ENCODE assay signal across 11 cellular contexts in the genomic region with DNA sequence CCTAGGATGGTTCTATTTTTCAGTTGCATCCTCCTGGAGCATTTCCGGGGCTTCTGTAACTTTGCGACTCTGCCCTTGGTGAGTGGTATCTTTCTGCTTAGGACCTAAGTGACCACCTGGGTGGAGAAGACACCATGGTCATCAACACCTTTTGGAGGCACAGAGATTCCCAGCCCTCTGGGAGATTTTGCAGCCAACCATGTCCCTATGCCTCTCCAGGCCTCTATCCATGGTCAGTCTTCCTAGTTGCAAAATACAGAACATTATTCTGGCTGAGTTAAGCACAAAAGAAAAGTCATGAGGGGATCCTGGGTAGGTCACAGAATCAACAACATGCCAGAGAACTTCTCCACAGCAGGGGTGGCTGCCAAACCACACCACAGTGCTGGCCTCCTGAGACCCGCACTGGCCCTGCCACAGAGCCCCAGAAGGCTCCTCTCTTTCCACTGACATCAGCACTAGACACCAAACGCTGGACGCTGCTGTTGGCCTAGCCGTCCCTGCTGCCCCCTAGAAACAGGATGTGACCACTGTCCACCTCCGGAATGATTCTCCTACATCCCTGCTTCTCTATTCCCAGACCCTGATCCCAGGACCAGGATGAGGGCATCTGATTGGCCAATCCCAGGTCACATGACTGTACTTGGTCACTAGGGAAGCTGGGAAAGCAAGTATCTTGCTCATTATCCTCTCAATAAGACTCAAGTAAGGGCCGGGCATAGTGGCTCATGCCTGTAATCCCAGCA. TPM values are rescaled to one million over a fixed set of nuclear protein-coding genes. Genes with fewer than 3 reads are reported as not detected.
DNase-seq lines count a peak whose midpoint lies in the region; ATAC-seq and TF ChIP-seq lines count a peak whose summit lies in the region.
"Had no signal": no experiment of that assay in that cellular context is flagged by ENCODE, and none has a peak within 500 bp of the region (broad histone marks: within the 10 kb centered on the region; RNA-seq: fewer than 3 reads in every experiment).

No MANE protein-coding gene starts in this region.

- TF ChIP-seq CTCF in lung (IDR thresholded peaks at IDR 0.05; ENCODE audit: control extremely low read depth, extremely low read depth) = no peak

- DNase-seq in M059J (ENCODE audit: low read depth) = peak; percentile 66
- DNase-seq in ecto neural progenitor cell (ENCODE audit: low spot score) = peak; percentile 39
- DNase-seq in lung (ENCODE audit: low spot score) = no peak
- DNase-seq in stromal cell of bone marrow (ENCODE audit: low read depth) = peak; percentile 93
- no peak for DNase-seq in HuH-7 (ENCODE audit: low spot score)
- no peak for DNase-seq in effector CD4-positive, alpha-beta T cell
- DNase-seq: cerebellar nuclear complex, DND-41, OCI-M1 had no signal

- H3K4me3 ChIP-seq in lung = no peak overlapping the region

- H3K9me3 ChIP-seq in lung (ENCODE audit: control insufficient read depth in 2 of 2, insufficient read depth in 1 of 2, low read length in 1 of 2) = peaks cover 0 to 3% of the 10 kb centered on the region in 2 donors

- ATAC-seq in lung (ENCODE audit: insufficient read depth, low FRiP score) (peak; percentile 37), HG03175 (IDR thresholded peaks at IDR 0.05; ENCODE audit: unreplicated experiment) (no peak), HG02623 (IDR thresholded peaks at IDR 0.05; ENCODE audit: unreplicated experiment) (no peak)

- peak overlapping the region; percentile 24 to 86 for H3K27ac ChIP-seq in lung (ENCODE audit: low read depth in 1 of 2, low read length in 1 of 2)

- 83 to 95% methylated on average over 8 of the region's 8 CpGs for WGBS in lung, 2 donors

- H3K36me3 ChIP-seq in lung (ENCODE audit: control insufficient read depth in 2 of 2, insufficient read depth in 2 of 2, low read length in 2 of 2) = no peaks in the 10 kb centered on the region

- H3K27me3 ChIP-seq in lung (ENCODE audit: control insufficient read depth, insufficient read depth) = no peaks in the 10 kb centered on the region

- H3K4me1 ChIP-seq in lung (ENCODE audit: control insufficient read depth in 2 of 2, insufficient read depth in 2 of 2, low read length in 2 of 2) = peaks cover 8 to 11% of the 10 kb centered on the region in 2 donors

RNA-seq across cellular contexts. Expression of gene SMAD7, which starts 47.7 kb away (rescaled TPM):
- 12.6 and 19.3 TPM in 2 replicates for total RNA-seq in M059J (2014; rRNA removed; shearing (Covaris generic))
- total RNA-seq in lung = 10 to 100 TPM; 39.1 to 58.8 TPM
- 10 to 100 TPM; 11.8 to 32.5 TPM for polyA plus RNA-seq in lung

Comparison
In these comparisons a context has a peak if more than half of its experiments do, and no peak if none do; other contexts are left out.
1. DNase-seq: peak in M059J (single experiment), ecto neural progenitor cell (single experiment) and stromal cell of bone marrow (single experiment); none in lung (single experiment), HuH-7 (single experiment) and effector CD4-positive, alpha-beta T cell (single experiment).